ENCODE assay signal across 11 cellular contexts in genomic region chr3:72289708-72290104, GRCh38.
A peak's percentile ranks its signal among the peaks of the same experiment; 100 is the strongest.
DNase-seq lines count a peak whose midpoint lies in the region; ATAC-seq and TF ChIP-seq lines count a peak whose summit lies in the region.
"Had no signal": no experiment of that assay in that cellular context is flagged by ENCODE, and none has a peak within 500 bp of the region (broad histone marks: within the 10 kb centered on the region; RNA-seq: fewer than 3 reads in every experiment).

No MANE protein-coding gene starts in this region.

- ATAC-seq in HG02759 (IDR thresholded peaks at IDR 0.05; ENCODE audit: unreplicated experiment) (peak; percentile 21), left cardiac atrium (no peak), GM21825 (IDR thresholded peaks at IDR 0.05; ENCODE audit: unreplicated experiment) (no peak)
- ATAC-seq: gastrocnemius medialis had no signal

- intact Hi-C loops in CD4-positive, alpha-beta memory T cell (cut with micrococcal nuclease) = no loop called here
- intact Hi-C loops in left cardiac atrium (cut with DNase I) = no loop called here

- H3K4me1 Mint-ChIP-seq in CD4-positive, alpha-beta memory T cell = peaks cover 1 to 11% (median 9%) of the 10 kb centered on the region in 4 donors
- H3K4me1 Mint-ChIP-seq in brain = peaks cover 70% of the 10 kb centered on the region

- CTCF ChIA-PET in CD4-positive, alpha-beta memory T cell (lab: Charles Lee; ENCODE audit: partially characterized antibody) = interaction anchor here (0.7 kb wide), 1 partner anchor 177 kb away, joined by 3 read pairs; no protein-coding TSS in a partner anchor

- peak overlapping the region in 6 of 8 donors; percentile 17 to 78 (median 58) for H3K4me3 Mint-ChIP-seq in CD4-positive, alpha-beta memory T cell
- H3K4me3 Mint-ChIP-seq in brain = peak overlapping the region in 4 of 5 experiments; percentile 5 to 83 (median 80)

- no peaks in the 10 kb centered on the region for H3K9me3 ChIP-seq in CD4-positive, alpha-beta memory T cell (ENCODE audit: control insufficient read depth in 1 of 2, low read length in 2 of 2)
- H3K9me3 ChIP-seq in neural cell (ENCODE audit: low read length) = no peaks in the 10 kb centered on the region
- H3K9me3 ChIP-seq: gastrocnemius medialis had no signal

- POLR2A ChIA-PET in CD4-positive, alpha-beta memory T cell (lab: Charles Lee; ENCODE audit: partially characterized antibody) = no interaction called here

- H3K4me3 ChIP-seq in CD4-positive, alpha-beta memory T cell (ENCODE audit: low read length in 2 of 2) = no peak overlapping the region
- no peak overlapping the region for H3K4me3 ChIP-seq in neural cell (ENCODE audit: low read length)

- no peaks in the 10 kb centered on the region for H4K20me1 ChIP-seq in neural cell (ENCODE audit: insufficient read depth)

- H3K36me3 ChIP-seq in CD4-positive, alpha-beta memory T cell (ENCODE audit: insufficient read depth, low read length) = no peaks in the 10 kb centered on the region
- no peaks in the 10 kb centered on the region for H3K36me3 ChIP-seq in neural cell (ENCODE audit: insufficient read depth, low read length)
- H3K36me3 ChIP-seq: gastrocnemius medialis had no signal

- TF ChIP-seq EP300 in neural cell (conservative IDR thresholded peaks at IDR 0.05; ENCODE audit: poor library complexity, severe bottlenecking) = no peak

- no peaks in the 10 kb centered on the region for H3K9me2 ChIP-seq in neural cell (ENCODE audit: insufficient read depth, low read length)

- no peak for TF ChIP-seq CTCF in brain (conservative IDR thresholded peaks at IDR 0.05)
- no peak for TF ChIP-seq CTCF in neural cell (IDR thresholded peaks at IDR 0.05; ENCODE audit: poor library complexity, severe bottlenecking)

- peaks cover 8% of the 10 kb centered on the region for H3K4me1 ChIP-seq in CD4-positive, alpha-beta memory T cell (ENCODE audit: insufficient read depth, low read length)

- H3K27me3 Mint-ChIP-seq in CD4-positive, alpha-beta memory T cell = peaks cover 9 to 12% of the 10 kb centered on the region in 2 donors
- H3K27me3 Mint-ChIP-seq in brain = peaks cover 2% of the 10 kb centered on the region

- peak overlapping the region in 1 of 7 donors; percentile 1 for H3K27ac Mint-ChIP-seq in CD4-positive, alpha-beta memory T cell
- H3K27ac Mint-ChIP-seq in brain = peak overlapping the region in 4 of 5 experiments; percentile 76 to 99 (median 88)

- H3F3A ChIP-seq in neural cell (ENCODE audit: insufficient read depth, low read length, poor library complexity, severe bottlenecking) = no peaks in the 10 kb centered on the region

- no peaks in the 10 kb centered on the region for H3K9me3 Mint-ChIP-seq in CD4-positive, alpha-beta memory T cell
- peaks cover 0 to 6% (median 0%) of the 10 kb centered on the region in 5 experiments for H3K9me3 Mint-ChIP-seq in brain

- TF ChIP-seq RAD21 in neural cell (conservative IDR thresholded peaks at IDR 0.05) = no peak

- no peak for DNase-seq in CD4-positive, alpha-beta memory T cell
- DNase-seq in HCEC 1CT (no peak), left cardiac atrium (no peak)
- DNase-seq in activated CD4-positive, alpha-beta T cell treated with anti-CD3 and anti-CD28 coated beads for 1 hour = no peak
- DNase-seq: gastrocnemius medialis, NCI-H1694 had no signal

- no peaks in the 10 kb centered on the region for H3K27me3 ChIP-seq in CD4-positive, alpha-beta memory T cell (ENCODE audit: insufficient read depth, low read length)
- H3K27me3 ChIP-seq in neural cell (ENCODE audit: insufficient read depth, low read depth, low read length) = no peaks in the 10 kb centered on the region

- H2AFZ ChIP-seq in neural cell (ENCODE audit: low read depth, low read length) = no peak overlapping the region

- no peak overlapping the region for H3K27ac ChIP-seq in CD4-positive, alpha-beta memory T cell (ENCODE audit: low read depth, low read length)
- H3K27ac ChIP-seq in neural cell (ENCODE audit: low read length) = peak overlapping the region; percentile 69
- H3K27ac ChIP-seq: gastrocnemius medialis, GM23248 had no signal

- no peaks in the 10 kb centered on the region for H3K79me2 ChIP-seq in neural cell (replicated peaks; ENCODE audit: insufficient read depth, low read length)

- H3K9ac ChIP-seq in neural cell (ENCODE audit: low read length) = no peak overlapping the region
- H3K9ac ChIP-seq: GM23248 had no signal

- no peaks in the 10 kb centered on the region for H3K36me3 Mint-ChIP-seq in CD4-positive, alpha-beta memory T cell
- H3K36me3 Mint-ChIP-seq in brain = no peaks in the 10 kb centered on the region

- no peak overlapping the region for H3K4me2 ChIP-seq in neural cell (ENCODE audit: low read length)

TF ChIP-seq in neural cell, 6 proteins besides CTCF, POLR2A, EP300 and RAD21:
- TF ChIP-seq POLR2AphosphoS5 (IDR thresholded peaks at IDR 0.05) = no peak
- no peak for TF ChIP-seq SMC3 (conservative IDR thresholded peaks at IDR 0.05; ENCODE audit: poor library complexity)
- no peak for TF ChIP-seq EZH2 (IDR thresholded peaks at IDR 0.05; ENCODE audit: borderline replicate concordance, insufficient read depth, low read length, poor library complexity, severe bottlenecking)
- TF ChIP-seq TAF1 (IDR thresholded peaks at IDR 0.05; ENCODE audit: low read depth) = no peak
- TF ChIP-seq MXI1 (conservative IDR thresholded peaks at IDR 0.05; ENCODE audit: poor library complexity, severe bottlenecking) = no peak
- TF ChIP-seq REST (IDR thresholded peaks at IDR 0.05; ENCODE audit: borderline replicate concordance) = no peak
